Comparison of ENCODE assay signal across 14 cellular contexts in the genomic region with DNA sequence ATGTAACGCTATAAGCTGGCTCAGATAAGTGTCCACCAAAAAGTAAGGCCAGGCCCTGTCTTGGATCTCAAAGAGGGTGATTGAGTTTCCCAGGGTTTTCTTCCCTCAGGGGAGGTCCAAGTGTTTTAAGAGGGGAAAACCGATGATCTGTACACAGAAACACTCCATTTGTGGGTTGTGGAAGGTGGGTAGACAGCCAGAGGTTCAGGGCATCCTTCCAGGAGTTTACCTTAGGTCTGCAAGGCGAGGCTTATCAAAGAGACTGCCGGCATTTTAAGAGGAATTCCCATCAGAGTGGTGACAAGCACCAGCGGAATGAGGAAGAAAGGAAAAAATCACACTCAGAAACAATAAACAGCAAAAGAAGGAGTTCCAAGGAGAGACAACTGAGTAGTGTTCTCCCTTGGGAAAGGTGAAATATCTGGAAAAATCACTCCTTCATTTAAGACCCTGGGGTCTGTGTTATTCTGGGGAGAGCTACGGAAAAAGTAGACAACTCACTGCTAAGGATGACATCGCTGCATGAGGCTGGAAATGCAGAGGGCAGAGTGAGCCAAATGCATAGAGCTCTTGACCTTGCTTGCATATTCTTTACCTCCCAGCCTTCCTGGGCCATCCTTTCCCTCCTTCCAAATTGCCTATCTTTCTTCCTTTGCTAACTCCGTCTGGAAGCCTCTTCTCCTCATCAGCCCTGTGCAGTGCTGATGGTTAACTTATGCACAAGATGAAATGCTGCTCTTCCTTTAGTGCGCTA. TPM values are rescaled to one million over a fixed set of nuclear protein-coding genes. Genes with fewer than 3 reads are reported as not detected.
DNase-seq lines count a peak whose midpoint lies in the region; ATAC-seq, FAIRE-seq and TF ChIP-seq lines count a peak whose summit lies in the region.
"Had no signal": no experiment of that assay in that cellular context is flagged by ENCODE, and none has a peak within 500 bp of the region (broad histone marks: within the 10 kb centered on the region; RNA-seq: fewer than 3 reads in every experiment).

No MANE protein-coding gene starts in this region.

- no peak for ATAC-seq in GM18502 (IDR thresholded peaks at IDR 0.05; ENCODE audit: poor library complexity, unreplicated experiment)
- ATAC-seq: Right ventricle myocardium inferior, sciatic nerve had no signal

- intact Hi-C loops in left ventricle myocardium inferior (cut with micrococcal nuclease) = no loop called here
- intact Hi-C loops in testis (cut with DNase I; ENCODE audit: low total_unique reads) = no loop called here

- H3K27me3 ChIP-seq in cardiac muscle cell (no peaks in the 10 kb centered on the region), left ventricle myocardium inferior (ENCODE audit: low read depth) (no peaks in the 10 kb centered on the region), testis (no peaks in the 10 kb centered on the region)

- no peaks in the 10 kb centered on the region for H3K27me3 Mint-ChIP-seq in T-helper 2 cell treated with Interferon-gamma antibody and Interleukin-4, amounts not matched to agents 5 μg/mL and 100 μg/mL, for 36 hours (ENCODE audit: low read depth)
- H3K27me3 Mint-ChIP-seq: naive B cell had no signal

- peaks cover 3% of the 10 kb centered on the region for H3K36me3 Mint-ChIP-seq in T-helper 2 cell treated with Interferon-gamma antibody and Interleukin-4, amounts not matched to agents 5 μg/mL and 100 μg/mL, for 36 hours (ENCODE audit: low read depth)
- H3K36me3 Mint-ChIP-seq: naive B cell had no signal

- peaks cover 14% of the 10 kb centered on the region for H3K4me1 ChIP-seq in cardiac muscle cell (ENCODE audit: low read depth)
- H3K4me1 ChIP-seq in left ventricle myocardium inferior = no peaks in the 10 kb centered on the region
- no peaks in the 10 kb centered on the region for H3K4me1 ChIP-seq in testis

- H3K9me3 ChIP-seq in cardiac muscle cell (ENCODE audit: low read depth) (no peaks in the 10 kb centered on the region), left ventricle myocardium inferior (replicated peaks) (no peaks in the 10 kb centered on the region), testis (no peaks in the 10 kb centered on the region)

- no peak overlapping the region for H3K27ac ChIP-seq in cardiac muscle cell
- no peak overlapping the region for H3K27ac ChIP-seq in left ventricle myocardium inferior (replicated peaks)
- H3K27ac ChIP-seq in testis = no peak overlapping the region

- H3K4me1 Mint-ChIP-seq in T-helper 2 cell treated with Interferon-gamma antibody and Interleukin-4, amounts not matched to agents 5 μg/mL and 100 μg/mL, for 36 hours (ENCODE audit: low read depth) = no peaks in the 10 kb centered on the region

- H3K9me3 Mint-ChIP-seq in T-helper 2 cell treated with Interferon-gamma antibody and Interleukin-4, amounts not matched to agents 5 μg/mL and 100 μg/mL, for 36 hours = no peaks in the 10 kb centered on the region

- H3K4me3 Mint-ChIP-seq in T-helper 2 cell treated with Interferon-gamma antibody and Interleukin-4, amounts not matched to agents 5 μg/mL and 100 μg/mL, for 36 hours = no peak overlapping the region
- H3K4me3 Mint-ChIP-seq: naive B cell had no signal

- WGBS in testis, 2 donors = 76 to 78% methylated on average over 9 of the region's 9 CpGs

- FAIRE-seq in urothelium cell line (lab: Jason Lieb, UNC) = peak; percentile 46
- FAIRE-seq: endothelial cell of umbilical vein had no signal

- H3K36me3 ChIP-seq in cardiac muscle cell = no peaks in the 10 kb centered on the region
- no peaks in the 10 kb centered on the region for H3K36me3 ChIP-seq in left ventricle myocardium inferior
- no peaks in the 10 kb centered on the region for H3K36me3 ChIP-seq in testis (ENCODE audit: low read depth, missing control alignments)

- H3K4me3 ChIP-seq in cardiac muscle cell = no peak overlapping the region
- no peak overlapping the region for H3K4me3 ChIP-seq in left ventricle myocardium inferior
- H3K4me3 ChIP-seq in testis = no peak overlapping the region

- no peak overlapping the region for H3K27ac Mint-ChIP-seq in T-helper 2 cell treated with Interferon-gamma antibody and Interleukin-4, amounts not matched to agents 5 μg/mL and 100 μg/mL, for 36 hours

- TF ChIP-seq POLR2A in testis (IDR thresholded peaks at IDR 0.05) = no peak

- TF ChIP-seq CTCF in cardiac muscle cell (IDR thresholded peaks at IDR 0.05; ENCODE audit: low read depth, low read length) (no peak), left ventricle myocardium inferior (IDR thresholded peaks at IDR 0.05; ENCODE audit: borderline replicate concordance) (no peak), testis (IDR thresholded peaks at IDR 0.05) (no peak)

- DNase-seq in cardiac muscle cell (ENCODE audit: low read depth in 1 of 2, low spot score in 1 of 2) (peak; percentile 10 to 12), left ventricle myocardium inferior (no peak), amniotic epithelial cell (ENCODE audit: low read depth) (peak; percentile 81), kidney glomerular epithelial cell (lab: John Stamatoyannopoulos, UW) (peak; percentile 88), urothelium cell line (ENCODE audit: low spot score) (peak; percentile 84), testis (no peak)
- DNase-seq in T-helper 2 cell treated with Interferon-gamma antibody and Interleukin-4, amounts not matched to agents 5 μg/mL and 100 μg/mL, for 36 hours (ENCODE audit: low spot score) = no peak
- DNase-seq: GDM1, naive B cell, NCI-H446 had no signal

RNA-seq across cellular contexts. Expression of gene MMP7, which starts 22.1 kb away (rescaled TPM):
- total RNA-seq in cardiac muscle cell (not detected in 2 replicates), left ventricle myocardium inferior (not detected), testis (under 1 TPM in 1 of 2 donors, not detected in 1; 0.63 TPM)
- polyA plus RNA-seq in cardiac muscle cell (not detected in 2 replicates), testis (ENCODE audit: insufficient read depth, low read depth, low replicate concordance) (6.2 TPM)
- total RNA-seq: endothelial cell of umbilical vein, Right ventricle myocardium inferior, sciatic nerve had no signal

Comparison
In these comparisons a context has a peak if more than half of its experiments do, and no peak if none do; other contexts are left out.
1. DNase-seq: peak in cardiac muscle cell (2 of 2), amniotic epithelial cell (single experiment), kidney glomerular epithelial cell (single experiment) and urothelium cell line (single experiment); none in left ventricle myocardium inferior (single experiment), T-helper 2 cell treated with Interferon-gamma antibody and Interleukin-4, amounts not matched to agents 5 μg/mL and 100 μg/mL, for 36 hours (single experiment) and testis (single experiment).